8 cellular contexts compared by ENCODE assay signal in the genomic region with DNA sequence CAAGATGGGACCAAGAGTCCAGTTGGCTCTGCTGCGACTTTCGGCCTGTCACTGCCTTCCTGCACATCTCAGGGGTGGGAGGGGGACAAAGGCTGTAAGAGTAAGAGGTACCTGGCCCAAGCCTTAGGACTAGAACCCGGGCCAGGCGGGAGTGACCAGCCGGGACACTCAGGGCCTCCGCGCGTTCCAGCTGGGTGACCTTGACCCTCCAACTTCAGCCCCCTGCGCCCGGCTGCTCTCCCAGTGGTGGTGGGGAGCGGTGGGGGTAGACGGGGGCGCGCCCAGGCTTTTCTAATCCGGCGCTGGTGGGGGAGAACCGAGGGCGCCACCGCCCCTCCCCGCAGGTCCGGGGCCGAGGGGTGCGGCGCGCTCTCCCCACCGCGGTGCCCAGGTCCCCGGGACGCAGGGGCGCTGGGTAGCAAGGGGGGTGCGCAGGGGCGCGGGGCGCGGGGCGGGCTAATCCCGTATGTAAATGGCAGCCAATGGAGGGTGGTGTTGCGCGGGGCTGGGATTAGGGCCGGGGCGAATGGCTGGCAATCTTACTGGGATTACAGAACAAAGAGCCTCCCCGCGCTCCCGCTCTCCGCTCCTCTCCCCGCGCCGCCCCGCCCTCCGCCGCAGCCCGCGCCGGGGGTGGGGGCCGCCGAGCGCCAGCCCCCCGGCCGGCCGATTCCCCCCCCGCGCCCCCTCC. TPM values are rescaled to one million over a fixed set of nuclear protein-coding genes. Genes with fewer than 3 reads are reported as not detected.
A peak's percentile ranks its signal among the peaks of the same experiment; 100 is the strongest.
DNase-seq lines count a peak whose midpoint lies in the region; FAIRE-seq and TF ChIP-seq lines count a peak whose summit lies in the region.

A gene with protein sequence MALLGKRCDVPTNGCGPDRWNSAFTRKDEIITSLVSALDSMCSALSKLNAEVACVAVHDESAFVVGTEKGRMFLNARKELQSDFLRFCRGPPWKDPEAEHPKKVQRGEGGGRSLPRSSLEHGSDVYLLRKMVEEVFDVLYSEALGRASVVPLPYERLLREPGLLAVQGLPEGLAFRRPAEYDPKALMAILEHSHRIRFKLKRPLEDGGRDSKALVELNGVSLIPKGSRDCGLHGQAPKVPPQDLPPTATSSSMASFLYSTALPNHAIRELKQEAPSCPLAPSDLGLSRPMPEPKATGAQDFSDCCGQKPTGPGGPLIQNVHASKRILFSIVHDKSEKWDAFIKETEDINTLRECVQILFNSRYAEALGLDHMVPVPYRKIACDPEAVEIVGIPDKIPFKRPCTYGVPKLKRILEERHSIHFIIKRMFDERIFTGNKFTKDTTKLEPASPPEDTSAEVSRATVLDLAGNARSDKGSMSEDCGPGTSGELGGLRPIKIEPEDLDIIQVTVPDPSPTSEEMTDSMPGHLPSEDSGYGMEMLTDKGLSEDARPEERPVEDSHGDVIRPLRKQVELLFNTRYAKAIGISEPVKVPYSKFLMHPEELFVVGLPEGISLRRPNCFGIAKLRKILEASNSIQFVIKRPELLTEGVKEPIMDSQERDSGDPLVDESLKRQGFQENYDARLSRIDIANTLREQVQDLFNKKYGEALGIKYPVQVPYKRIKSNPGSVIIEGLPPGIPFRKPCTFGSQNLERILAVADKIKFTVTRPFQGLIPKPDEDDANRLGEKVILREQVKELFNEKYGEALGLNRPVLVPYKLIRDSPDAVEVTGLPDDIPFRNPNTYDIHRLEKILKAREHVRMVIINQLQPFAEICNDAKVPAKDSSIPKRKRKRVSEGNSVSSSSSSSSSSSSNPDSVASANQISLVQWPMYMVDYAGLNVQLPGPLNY (plus strand): TSS at position 586 of the 691 bp plus-strand sequence. CDS start 54,175 bp downstream, outside the sequence.

- intact Hi-C loops in activated CD4-positive, alpha-beta T cell treated with anti-CD3 and anti-CD28 coated beads, Interleukin-2, amount 10 ng/mL, durations not matched to agents 24 days and 14 days (cut with micrococcal nuclease), result loop anchor here (2.0 to 5.0 kb wide), 2 partner anchors 203 to 371 kb away; partner anchors contain the start of genes GTF2I and LIMK1
- intact Hi-C loops in dendritic cell treated with granulocyte-macrophage colony-stimulating factor and Interleukin-4, amounts not matched to agents 40 ng/mL and 50 ng/mL, for 4 days (cut with micrococcal nuclease), result no loop called here

- no peaks in the 10 kb centered on the region for H3K36me3 Mint-ChIP-seq in activated CD4-positive, alpha-beta T cell treated with anti-CD3 and anti-CD28 coated beads, Interleukin-2, amount 10 ng/mL, durations not matched to agents 24 days and 14 days (ENCODE audit: low read depth)
- no peaks in the 10 kb centered on the region for H3K36me3 Mint-ChIP-seq in dendritic cell treated with granulocyte-macrophage colony-stimulating factor and Interleukin-4, amounts not matched to agents 40 ng/mL and 50 ng/mL, for 4 days (ENCODE audit: low read depth)

- TF ChIP-seq POLR2A in H54 (IDR thresholded peaks at IDR 0.05; ENCODE audit: low read depth, low read length), result 0 out of 2 replicates have a peak, but pooled peaks have one; percentile 27

- peak within 1 kb of the TSS; percentile 88 for H3K27ac Mint-ChIP-seq in activated CD4-positive, alpha-beta T cell treated with anti-CD3 and anti-CD28 coated beads, Interleukin-2, amount 10 ng/mL, durations not matched to agents 24 days and 14 days
- peak within 1 kb of the TSS; percentile 74 for H3K27ac Mint-ChIP-seq in dendritic cell treated with granulocyte-macrophage colony-stimulating factor and Interleukin-4, amounts not matched to agents 40 ng/mL and 50 ng/mL, for 4 days

- H3K27me3 ChIP-seq in layer of hippocampus (ENCODE audit: control insufficient read depth, insufficient read depth, low read length), result no peaks in the 10 kb centered on the region

- H3K4me3 Mint-ChIP-seq in activated CD4-positive, alpha-beta T cell treated with anti-CD3 and anti-CD28 coated beads, Interleukin-2, amount 10 ng/mL, durations not matched to agents 24 days and 14 days, result peak within 1 kb of the TSS; percentile 81
- peak within 1 kb of the TSS; percentile 67 for H3K4me3 Mint-ChIP-seq in dendritic cell treated with granulocyte-macrophage colony-stimulating factor and Interleukin-4, amounts not matched to agents 40 ng/mL and 50 ng/mL, for 4 days

- H3K4me1 Mint-ChIP-seq in activated CD4-positive, alpha-beta T cell treated with anti-CD3 and anti-CD28 coated beads, Interleukin-2, amount 10 ng/mL, durations not matched to agents 24 days and 14 days, result peaks cover 13% of the 10 kb centered on the region
- H3K4me1 Mint-ChIP-seq in dendritic cell treated with granulocyte-macrophage colony-stimulating factor and Interleukin-4, amounts not matched to agents 40 ng/mL and 50 ng/mL, for 4 days (ENCODE audit: low read depth), result peaks cover 42% of the 10 kb centered on the region

- H3K4me3 ChIP-seq in AG09309 (ENCODE audit: control insufficient read depth, low read depth, low read length), result peak within 1 kb of the TSS; percentile 71

- peak within 1 kb of the TSS; percentile 78 for H3K27ac ChIP-seq in layer of hippocampus (ENCODE audit: low read depth, low read length)

- no peak for TF ChIP-seq CTCF in AG09309 (IDR thresholded peaks at IDR 0.05; ENCODE audit: control insufficient read depth, insufficient read depth, low read depth, low read length, missing control alignments)

- FAIRE-seq in H54 (lab: Jason Lieb, UNC), result no peak

- DNase-seq in AG09309 (ENCODE audit: low read depth), result peak; percentile 35
- peak; percentile 74 for DNase-seq in H54 (ENCODE audit: insufficient read length, low spot score)
- peak; percentile 10 to 53 for DNase-seq in NCI-H446 (lab: John Stamatoyannopoulos, UW)
- DNase-seq in activated CD4-positive, alpha-beta T cell treated with anti-CD3 and anti-CD28 coated beads, Interleukin-2, amount 10 ng/mL, durations not matched to agents 24 days and 14 days, result peak; percentile 81
- DNase-seq in stimulated activated CD4-positive, alpha-beta T cell treated with anti-CD3 and anti-CD28 coated beads, Interleukin-15, amount 100 ng/mL, for 1 hour (ENCODE audit: low read depth in 1 of 2, low spot score in 1 of 2), result peak; percentile 11 to 33
- DNase-seq in KG1 (lab: John Stamatoyannopoulos, UW), result no peak

- H3K9me3 Mint-ChIP-seq in activated CD4-positive, alpha-beta T cell treated with anti-CD3 and anti-CD28 coated beads, Interleukin-2, amount 10 ng/mL, durations not matched to agents 24 days and 14 days, result no peaks in the 10 kb centered on the region
- no peaks in the 10 kb centered on the region for H3K9me3 Mint-ChIP-seq in dendritic cell treated with granulocyte-macrophage colony-stimulating factor and Interleukin-4, amounts not matched to agents 40 ng/mL and 50 ng/mL, for 4 days

- peaks cover 21% of the 10 kb centered on the region for H3K27me3 Mint-ChIP-seq in activated CD4-positive, alpha-beta T cell treated with anti-CD3 and anti-CD28 coated beads, Interleukin-2, amount 10 ng/mL, durations not matched to agents 24 days and 14 days
- peaks cover 61% of the 10 kb centered on the region for H3K27me3 Mint-ChIP-seq in dendritic cell treated with granulocyte-macrophage colony-stimulating factor and Interleukin-4, amounts not matched to agents 40 ng/mL and 50 ng/mL, for 4 days

RNA-seq across cellular contexts. Expression of the gene that starts here (rescaled TPM):
- total RNA-seq in activated CD4-positive, alpha-beta T cell treated with anti-CD3 and anti-CD28 coated beads, Interleukin-2, amount 10 ng/mL, durations not matched to agents 24 days and 14 days, result 1.4 and 2.7 TPM in 2 replicates
